8 cellular contexts compared by ENCODE assay signal in the genomic region with DNA sequence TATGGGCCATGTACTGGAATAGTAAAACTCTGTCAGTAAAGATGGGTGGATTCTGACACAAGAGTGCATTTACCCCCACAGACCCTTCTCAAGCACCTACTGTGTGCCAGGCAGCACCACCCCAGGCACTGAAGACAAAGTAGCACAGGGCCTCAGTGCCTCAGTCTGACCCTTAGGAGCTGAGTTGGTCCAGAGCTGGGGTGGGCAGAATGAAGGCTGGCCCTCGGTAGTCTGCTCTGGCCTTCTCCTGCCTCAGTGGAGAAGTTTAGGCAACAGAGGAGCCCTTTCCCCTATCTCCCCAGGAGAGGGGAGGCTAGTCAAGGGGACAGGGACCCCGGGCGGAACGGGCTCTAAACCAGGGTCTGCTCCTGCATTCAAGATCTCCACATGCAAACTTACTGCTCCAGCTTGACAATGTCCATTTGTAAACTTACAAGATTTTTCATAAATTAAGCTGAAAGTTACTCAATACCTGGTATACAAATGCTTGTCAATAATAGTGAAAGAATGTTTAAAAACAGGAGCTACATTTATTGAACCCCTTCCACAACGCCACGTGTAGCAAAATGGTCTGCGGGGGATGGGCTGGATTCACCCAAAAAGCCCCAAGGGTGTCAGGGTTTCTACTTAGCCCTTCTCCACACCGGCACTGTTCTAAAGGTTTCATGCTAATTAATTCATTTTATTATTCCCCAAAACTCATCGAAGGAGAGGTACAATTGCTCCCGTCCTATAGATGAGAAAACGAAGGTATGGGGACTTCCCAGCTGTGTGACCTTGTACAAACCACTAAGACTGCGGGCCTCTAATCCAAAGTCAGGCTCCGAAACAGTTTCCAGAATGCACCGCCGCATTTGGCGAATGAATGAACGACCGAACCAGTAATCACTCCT. TPM values are rescaled to one million over a fixed set of nuclear protein-coding genes. Genes with fewer than 3 reads are reported as not detected.
A peak's percentile ranks its signal among the peaks of the same experiment; 100 is the strongest.
DNase-seq lines count a peak whose midpoint lies in the region; ATAC-seq, FAIRE-seq and TF ChIP-seq lines count a peak whose summit lies in the region.

No MANE protein-coding gene starts in this region.

- FAIRE-seq in kidney (lab: Jason Lieb, UNC), result no peak

- DNase-seq in Karpas-422 (peak; percentile 75), kidney (no peak), inferior parietal cortex (ENCODE audit: extremely low spot score) (no peak), AML-193 (lab: John Stamatoyannopoulos, UW) (no peak)
- DNase-seq in activated naive CD8-positive, alpha-beta T cell treated with anti-CD3 and anti-CD28 coated beads, Interleukin-2, amount 50 U/mL, for 16 hours (ENCODE audit: low read depth, low spot score), result peak; percentile 11
- DNase-seq in stimulated activated CD4-positive, alpha-beta T cell treated with anti-CD3 and anti-CD28 coated beads, TNF-alpha, amount 100 ng/mL, for 48 hours (ENCODE audit: low read depth in 3 of 3), result peak in 2 of 3 donors; percentile 23 to 41
- DNase-seq in effector CD4-positive, alpha-beta T cell, result no peak

- intact Hi-C loops in kidney (cut with DNase I), result no loop called here

- no peak for TF ChIP-seq CTCF in kidney (IDR thresholded peaks at IDR 0.05; ENCODE audit: borderline replicate concordance, extremely low read depth, insufficient read depth)

- H3K36me3 ChIP-seq in Karpas-422 (ENCODE audit: insufficient read depth, low read length) (peaks cover 15% of the 10 kb centered on the region; the same call in 1 of the 2 replicates), kidney (ENCODE audit: control insufficient read depth in 1 of 2, insufficient read depth in 2 of 2, low read length in 2 of 2) (peaks cover 0 to 4% of the 10 kb centered on the region in 2 donors)

- H3K9me3 ChIP-seq in Karpas-422 (ENCODE audit: low read length) (no peaks in the 10 kb centered on the region), kidney (ENCODE audit: control insufficient read depth in 1 of 2, low read length in 2 of 2) (no peaks in the 10 kb centered on the region)

- peak overlapping the region; percentile 95 for H3K4me3 ChIP-seq in Karpas-422 (ENCODE audit: low read length)
- H3K4me3 ChIP-seq in kidney (ENCODE audit: low read length in 2 of 2), result peak overlapping the region; percentile 75 to 81

- H3K4me1 ChIP-seq in Karpas-422 (ENCODE audit: low read length) (peaks cover 46% of the 10 kb centered on the region), kidney (ENCODE audit: control insufficient read depth in 1 of 2, insufficient read depth in 1 of 2, low read depth in 1 of 2, low read length in 2 of 2) (peaks cover 38 to 40% of the 10 kb centered on the region in 2 donors)

- H3K79me2 ChIP-seq in Karpas-422 (ENCODE audit: low read length), result peaks cover 71% of the 10 kb centered on the region

- no peak overlapping the region for H2AFZ ChIP-seq in Karpas-422 (ENCODE audit: low read length)

- H4K20me1 ChIP-seq in Karpas-422 (ENCODE audit: insufficient read depth, low read depth, low read length), result peaks cover 43% of the 10 kb centered on the region

- H3K4me2 ChIP-seq in Karpas-422 (ENCODE audit: low read depth, low read length, poor library complexity, severe bottlenecking), result peak overlapping the region; percentile 81

- peak overlapping the region; percentile 78 for H3K27ac ChIP-seq in Karpas-422 (ENCODE audit: low read length)
- peak overlapping the region; percentile 98 to 99 for H3K27ac ChIP-seq in kidney (ENCODE audit: low read depth in 2 of 2, low read length in 2 of 2)

- peak; percentile 2 for ATAC-seq in GM19351 (IDR thresholded peaks at IDR 0.05; ENCODE audit: unreplicated experiment)

- no peaks in the 10 kb centered on the region for H3K9me2 ChIP-seq in Karpas-422 (replicated peaks; ENCODE audit: insufficient read depth, low read length)

- H3K27me3 ChIP-seq in Karpas-422 (ENCODE audit: low read length), result no peaks in the 10 kb centered on the region

- peak overlapping the region; percentile 99 for H3K9ac ChIP-seq in Karpas-422 (ENCODE audit: low read length)
- peak overlapping the region; percentile 66 to 83 for H3K9ac ChIP-seq in kidney (ENCODE audit: low read length in 2 of 2)

RNA-seq across cellular contexts. Expression of a gene that starts 1.5 kb away (rescaled TPM):
- total RNA-seq in Karpas-422 (2014; rRNA removed; shearing (Covaris generic); ENCODE audit: low replicate concordance), result 218 and 303 TPM in 2 replicates
- 148 TPM for total RNA-seq in kidney
- polyA plus RNA-seq in kidney (ENCODE audit: insufficient read depth, low read depth, low replicate concordance), result 285 TPM

RNA-seq across cellular contexts. Expression of a gene that starts 34.9 kb away (rescaled TPM):
- 20.5 and 57.4 TPM in 2 replicates for total RNA-seq in Karpas-422 (2014; rRNA removed; shearing (Covaris generic); ENCODE audit: low replicate concordance)
- 43.9 TPM for total RNA-seq in kidney
- polyA plus RNA-seq in kidney (ENCODE audit: insufficient read depth, low read depth, low replicate concordance), result 54.4 TPM

Comparison
In these comparisons a context has a peak if more than half of its experiments do, and no peak if none do; other contexts are left out.
1. DNase-seq: peak in Karpas-422 (single experiment), activated naive CD8-positive, alpha-beta T cell treated with anti-CD3 and anti-CD28 coated beads, Interleukin-2, amount 50 U/mL, for 16 hours (single experiment) and stimulated activated CD4-positive, alpha-beta T cell treated with anti-CD3 and anti-CD28 coated beads, TNF-alpha, amount 100 ng/mL, for 48 hours (2 of 3); none in kidney (single experiment), effector CD4-positive, alpha-beta T cell (single experiment), inferior parietal cortex (single experiment) and AML-193 (0 of 2).